ENCODE assay signal across 13 cellular contexts in genomic region chr12:116171549-116171948, GRCh38.
A peak's percentile ranks its signal among the peaks of the same experiment; 100 is the strongest.
DNase-seq lines count a peak whose midpoint lies in the region; ATAC-seq, FAIRE-seq and TF ChIP-seq lines count a peak whose summit lies in the region.
"Had no signal": no experiment of that assay in that cellular context is flagged by ENCODE, and none has a peak within 500 bp of the region (broad histone marks: within the 10 kb centered on the region; RNA-seq: fewer than 3 reads in every experiment).

No MANE protein-coding gene starts in this region.

- H2AFZ ChIP-seq in astrocyte (ENCODE audit: low read depth, low read length): no peak overlapping the region

- H3K27ac ChIP-seq in HUES64 (ENCODE audit: low read depth, low read length) (no peak overlapping the region), astrocyte (ENCODE audit: low read depth, low read length) (no peak overlapping the region), mesodermal cell (ENCODE audit: low read depth, low read length, severe bottlenecking) (peak overlapping the region; percentile 11)
- H3K27ac ChIP-seq: epithelial cell of prostate, WERI-Rb-1 had no signal

- H3K4me3 ChIP-seq in Caco-2 (ENCODE audit: low read depth, low read length): no peak overlapping the region
- H3K4me3 ChIP-seq in HUES64 (ENCODE audit: low read length): no peak overlapping the region
- H3K4me3 ChIP-seq in astrocyte (ENCODE audit: insufficient read depth, low read depth, low read length): no peak overlapping the region
- no peak overlapping the region for H3K4me3 ChIP-seq in mesodermal cell (ENCODE audit: extremely low read depth, insufficient read depth, low read length, poor library complexity, severe bottlenecking)

- H3K9me3 ChIP-seq in Caco-2 (no peaks in the 10 kb centered on the region), HUES64 (ENCODE audit: insufficient read depth, low read depth, low read length) (no peaks in the 10 kb centered on the region), astrocyte (ENCODE audit: insufficient read depth, low read depth, low read length) (no peaks in the 10 kb centered on the region), mesodermal cell (ENCODE audit: control insufficient read depth, low read length) (no peaks in the 10 kb centered on the region)
- H3K9me3 ChIP-seq: adrenal gland had no signal

- TSS peak; percentile 5 for BruUV-seq in Caco-2 (replicated peaks; lab: Mats Ljungman, UMichigan)

- peaks cover 29% of the 10 kb centered on the region for H3K4me1 Mint-ChIP-seq in Caco-2 (ENCODE audit: low read depth, unreplicated experiment)
- peaks cover 35% of the 10 kb centered on the region for H3K4me1 Mint-ChIP-seq in astrocyte (ENCODE audit: low read depth, unreplicated experiment)

- H3K9ac ChIP-seq in HUES64 (ENCODE audit: low read depth, low read length): 0 out of 2 replicates have a peak overlapping the region, but pooled peaks have one; percentile 15
- no peak overlapping the region for H3K9ac ChIP-seq in astrocyte (ENCODE audit: low read length)

- no peak overlapping the region for H3K27ac Mint-ChIP-seq in Caco-2 (ENCODE audit: unreplicated experiment)
- peak overlapping the region; percentile 65 for H3K27ac Mint-ChIP-seq in astrocyte (ENCODE audit: unreplicated experiment)

- H3K4me3 Mint-ChIP-seq in Caco-2 (ENCODE audit: unreplicated experiment) (no peak overlapping the region), astrocyte (ENCODE audit: unreplicated experiment) (peak overlapping the region; percentile 35)

- POLR2A ChIA-PET in Caco-2 (lab: Charles Lee) (no interaction called here), GM10248 (lab: Yijun Ruan, JAX) (no interaction called here)

- ATAC-seq in HG03175 (IDR thresholded peaks at IDR 0.05; ENCODE audit: unreplicated experiment): no peak
- ATAC-seq in activated CD4-positive, CD25-positive, alpha-beta regulatory T cell treated with anti-CD3 and anti-CD28 coated beads, Interleukin-2, amount 50 U/mL, for 24 hours: no peak

- H3K4me2 ChIP-seq in astrocyte (ENCODE audit: low read length): peak overlapping the region; percentile 60

- no peaks in the 10 kb centered on the region for H3K36me3 ChIP-seq in Caco-2 (ENCODE audit: control insufficient read depth, insufficient read depth, low read length)
- no peaks in the 10 kb centered on the region for H3K36me3 ChIP-seq in HUES64 (ENCODE audit: insufficient read depth, low read length)
- no peaks in the 10 kb centered on the region for H3K36me3 ChIP-seq in astrocyte (ENCODE audit: insufficient read depth, low read length)
- no peaks in the 10 kb centered on the region for H3K36me3 ChIP-seq in mesodermal cell (ENCODE audit: control insufficient read depth, insufficient read depth, low read length)
- H3K36me3 ChIP-seq: adrenal gland, WERI-Rb-1 had no signal

- H3K27me3 Mint-ChIP-seq in Caco-2 (ENCODE audit: insufficient read depth, unreplicated experiment) (no peaks in the 10 kb centered on the region), astrocyte (ENCODE audit: low read depth, unreplicated experiment) (no peaks in the 10 kb centered on the region)

- TF ChIP-seq CTCF in Caco-2 (IDR thresholded peaks at IDR 0.05; ENCODE audit: insufficient read depth in 1 of 2, low read depth in 1 of 2, low read length in 1 of 2, severe bottlenecking in 1 of 2, unreplicated experiment in 1 of 2) (no peak), astrocyte (IDR thresholded peaks at IDR 0.05; ENCODE audit: insufficient read depth, low read depth, low read length) (no peak), GM10248 (IDR thresholded peaks at IDR 0.05; ENCODE audit: control extremely low read depth, extremely low read depth, low read depth, missing control alignments) (no peak)

- H3K9me3 Mint-ChIP-seq in Caco-2 (ENCODE audit: unreplicated experiment) (no peaks in the 10 kb centered on the region), astrocyte (ENCODE audit: unreplicated experiment) (no peaks in the 10 kb centered on the region)

- intact Hi-C loops in Caco-2 (cut with micrococcal nuclease; ENCODE audit: unreplicated experiment): no loop called here

- peaks cover 100% of the 10 kb centered on the region for H3K79me2 ChIP-seq in astrocyte (ENCODE audit: insufficient read depth, low read length)

- peak; percentile 87 for FAIRE-seq in astrocyte (lab: Jason Lieb, UNC)
- FAIRE-seq: D721Med had no signal

- H3K27me3 ChIP-seq in Caco-2 (replicated peaks; ENCODE audit: control insufficient read depth, insufficient read depth, low read length) (no peaks in the 10 kb centered on the region), HUES64 (ENCODE audit: insufficient read depth, low read length) (no peaks in the 10 kb centered on the region), astrocyte (ENCODE audit: insufficient read depth, low read length) (no peaks in the 10 kb centered on the region)
- H3K27me3 ChIP-seq: adrenal gland had no signal

- DNase-seq in Caco-2 (no peak), astrocyte (ENCODE audit: low read depth) (peak; percentile 77), NCI-H524 treated with DMSO at 0.1 percent for 48 hours (lab: John Stamatoyannopoulos, UW) (no peak), GM10248 (ENCODE audit: extremely low spot score) (no peak)
- DNase-seq: adrenal gland, NCI-H345, WERI-Rb-1 had no signal

- WGBS in HUES64: 95% methylated on average over 3 of the region's 3 CpGs
- WGBS in mesodermal cell (ENCODE audit: insufficient coverage in 2 of 2), 2 experiments: 86 to 100% methylated on average over 1 to 2 of the region's 3 CpGs

- CTCF ChIA-PET in Caco-2 (lab: Charles Lee): no interaction called here
- CTCF ChIA-PET in GM10248 (lab: Yijun Ruan, JAX): interaction anchor here (0.9 to 1.5 kb wide), 12 partner anchors 8 to 538 kb away, joined by 3 to 5 read pairs (median 3); no protein-coding TSS in a partner anchor

- H3K4me1 ChIP-seq in Caco-2 (no peaks in the 10 kb centered on the region), HUES64 (ENCODE audit: insufficient read depth, low read length) (peaks cover 35% of the 10 kb centered on the region), astrocyte (ENCODE audit: insufficient read depth, low read length) (peaks cover 11% of the 10 kb centered on the region), mesodermal cell (ENCODE audit: control insufficient read depth, insufficient read depth, low read length, poor library complexity, severe bottlenecking) (peaks cover 19% of the 10 kb centered on the region)

- H4K20me1 ChIP-seq in astrocyte (ENCODE audit: insufficient read depth, low read length): peaks cover 92% of the 10 kb centered on the region

- H3K36me3 Mint-ChIP-seq in Caco-2 (ENCODE audit: insufficient read depth, unreplicated experiment) (peaks cover 22% of the 10 kb centered on the region), astrocyte (ENCODE audit: low read depth, unreplicated experiment) (no peaks in the 10 kb centered on the region)
